Comparison of ENCODE assay signal across 18 cellular contexts in the genomic region with DNA sequence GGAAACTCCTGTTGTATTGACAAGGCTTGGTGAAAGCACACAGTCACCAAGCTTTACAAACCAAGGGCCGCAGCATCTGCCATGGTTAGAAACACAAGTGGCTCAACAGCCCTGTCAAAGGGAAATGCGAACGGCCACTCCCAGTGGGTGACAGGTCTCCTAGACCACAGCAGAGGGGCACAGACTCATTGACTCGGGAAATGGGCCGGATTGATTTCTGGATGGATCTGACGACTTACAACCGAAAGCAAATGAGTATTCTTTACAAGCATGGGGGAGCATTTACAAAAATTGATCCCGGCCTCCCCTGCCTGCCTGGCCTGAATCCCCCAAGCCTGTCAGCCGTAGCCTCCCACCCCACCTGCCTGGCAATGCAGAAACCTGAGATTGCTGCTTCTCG. TPM values are rescaled to one million over a fixed set of nuclear protein-coding genes. Genes with fewer than 3 reads are reported as not detected.
"Had no signal": no experiment of that assay in that cellular context is flagged by ENCODE, and none has a peak within 500 bp of the region (broad histone marks: within the 10 kb centered on the region; RNA-seq: fewer than 3 reads in every experiment).

No MANE protein-coding gene starts in this region.

- H3K9me3 ChIP-seq: SK-N-SH, thoracic aorta had no signal

- ATAC-seq: left lobe of liver; stimulated activated effector memory CD8-positive, alpha-beta T cell treated with anti-CD3 and anti-CD28 coated beads, Interleukin-12 subunit alpha, Interleukin-12 subunit beta, amount 100 ng/mL, for 72 hours had no signal

- FAIRE-seq: TTC549 had no signal

- H3K9ac ChIP-seq: SK-N-SH had no signal

- H3K4me3 ChIP-seq: cardiac muscle cell, skin epidermis, thoracic aorta, upper lobe of left lung had no signal

- H3K27ac ChIP-seq: cardiac muscle cell, skin epidermis, thoracic aorta had no signal

- H3K27me3 ChIP-seq: cardiac muscle cell, upper lobe of left lung had no signal

- H3K36me3 ChIP-seq: cardiac muscle cell, thoracic aorta, upper lobe of left lung had no signal

- DNase-seq: activated CD4-positive, alpha-beta T cell treated with anti-CD3 and anti-CD28 coated beads, Interleukin-2, amount 50 U/mL, for 4 hours; activated gamma-delta T cell; amniotic stem cell; foreskin fibroblast; hippocampal formation; islet precursor cell; SK-N-SH; stimulated activated CD4-positive, alpha-beta T cell treated with anti-CD3 and anti-CD28 coated beads, Interleukin-15, amount 100 ng/mL, for 24 hours; stimulated activated CD4-positive, alpha-beta T cell treated with anti-CD3 and anti-CD28 coated beads, Interleukin-4, amount 100 ng/mL, for 24 hours; upper lobe of left lung had no signal

- H3K4me1 ChIP-seq: upper lobe of left lung had no signal

- H3K4me2 ChIP-seq: SK-N-SH had no signal

RNA-seq across cellular contexts. Expression of a gene that starts 48.2 kb away (rescaled TPM):
- total RNA-seq: activated CD8-positive, alpha-beta memory T cell treated with anti-CD3 and anti-CD28 coated beads for 36 hours; dermis microvascular lymphatic vessel endothelial cell had no signal
